8 cellular contexts compared by ENCODE assay signal in genomic region chr1:39639333-39640130, GRCh38. TPM values are rescaled to one million over a fixed set of nuclear protein-coding genes. Genes with fewer than 3 reads are reported as not detected.
DNase-seq lines count a peak whose midpoint lies in the region; ATAC-seq and TF ChIP-seq lines count a peak whose summit lies in the region.

Gene HEYL (minus strand): TSS chr1:39639643. CDS start chr1:39639625, 18 bp downstream.

- POLR2A ChIA-PET in BJ (lab: Charles Lee): no interaction called here

- no peaks in the 10 kb centered on the region for H3K36me3 ChIP-seq in BJ (ENCODE audit: control insufficient read depth, insufficient read depth, low read length)
- no peaks in the 10 kb centered on the region for H3K36me3 ChIP-seq in HUES6 (ENCODE audit: control insufficient read depth, insufficient read depth, low read length)
- H3K36me3 ChIP-seq in SK-N-MC (ENCODE audit: insufficient read depth, low read length): no peaks in the 10 kb centered on the region
- H3K36me3 ChIP-seq in right atrium auricular region: no peaks in the 10 kb centered on the region

- peaks cover 2% of the 10 kb centered on the region for H3K4me1 Mint-ChIP-seq in activated naive CD4-positive, alpha-beta T cell treated with anti-CD3 and anti-CD28 coated beads, Interleukin-2, amount 10 ng/mL, durations not matched to agents 7 days and 5 days

- no peaks in the 10 kb centered on the region for H3K4me1 ChIP-seq in HUES6 (ENCODE audit: control insufficient read depth, insufficient read depth, low read length)
- peaks cover 0 to 21% of the 10 kb centered on the region in 2 donors for H3K4me1 ChIP-seq in right atrium auricular region

- H3K9me3 ChIP-seq in HUES6 (ENCODE audit: control insufficient read depth, insufficient read depth, low read depth, low read length): no peaks in the 10 kb centered on the region
- H3K9me3 ChIP-seq in SK-N-MC (ENCODE audit: low read depth, low read length): no peaks in the 10 kb centered on the region
- H3K9me3 ChIP-seq in right atrium auricular region: no peaks in the 10 kb centered on the region

- ATAC-seq in HG02938 (IDR thresholded peaks at IDR 0.05; ENCODE audit: unreplicated experiment): no peak

- TF ChIP-seq CTCF in BJ (IDR thresholded peaks at IDR 0.05; ENCODE audit: insufficient read depth, low read depth, low read length): peak; percentile 35; the same call in 1 of the 2 replicates
- TF ChIP-seq CTCF in right atrium auricular region (IDR thresholded peaks at IDR 0.05): peak in 1 of 2 donors; percentile 63

- peaks cover 67% of the 10 kb centered on the region for H3K27me3 Mint-ChIP-seq in activated naive CD4-positive, alpha-beta T cell treated with anti-CD3 and anti-CD28 coated beads, Interleukin-2, amount 10 ng/mL, durations not matched to agents 7 days and 5 days

- H3K4me3 Mint-ChIP-seq in activated naive CD4-positive, alpha-beta T cell treated with anti-CD3 and anti-CD28 coated beads, Interleukin-2, amount 10 ng/mL, durations not matched to agents 7 days and 5 days: peak within 1 kb of the TSS; percentile 57

- peak within 1 kb of the TSS; percentile 14 for H3K4me3 ChIP-seq in BJ (ENCODE audit: low read depth, low read length)
- peak within 1 kb of the TSS; percentile 72 for H3K4me3 ChIP-seq in HUES6 (ENCODE audit: low read depth, low read length)
- peak within 1 kb of the TSS; percentile 70 for H3K4me3 ChIP-seq in SK-N-MC
- peak within 1 kb of the TSS; percentile 69 to 72 for H3K4me3 ChIP-seq in right atrium auricular region
- peak within 1 kb of the TSS; percentile 57 for H3K4me3 ChIP-seq in skeletal muscle cell (ENCODE audit: low read depth, low read length)

- no peak within 1 kb of the TSS for H3K9ac ChIP-seq in HUES6 (ENCODE audit: low read length)
- H3K9ac ChIP-seq in SK-N-MC (ENCODE audit: insufficient read length): no peak within 1 kb of the TSS

- DNase-seq in BJ (ENCODE audit: low read depth): no peak
- DNase-seq in SK-N-MC (ENCODE audit: low read depth, low spot score): no peak
- DNase-seq in activated naive CD4-positive, alpha-beta T cell treated with anti-CD3 and anti-CD28 coated beads, Interleukin-2, amount 10 ng/mL, durations not matched to agents 7 days and 5 days: peak; percentile 74
- DNase-seq in right atrium auricular region (ENCODE audit: low spot score): peak; percentile 76
- DNase-seq in skeletal muscle cell (ENCODE audit: low read depth): no peak
- DNase-seq in COLO668 (lab: John Stamatoyannopoulos, UW; ENCODE audit: unreplicated experiment): no peak

- CTCF ChIA-PET in BJ (lab: Yijun Ruan, JAX): interaction anchor here (0.7 to 2.0 kb wide), 4 partner anchors 12 to 33 kb away, joined by 3 to 7 read pairs (median 4); no protein-coding TSS in a partner anchor
- CTCF ChIA-PET in activated naive CD4-positive, alpha-beta T cell treated with anti-CD3 and anti-CD28 coated beads, Interleukin-2, amount 10 ng/mL, durations not matched to agents 7 days and 5 days (lab: Charles Lee): interaction anchor here (0.7 to 1.8 kb wide), 3 partner anchors 8 to 45 kb away, joined by 3 to 4 read pairs (median 4); partner anchors contain the start of gene NT5C1A

- no peaks in the 10 kb centered on the region for H3K9me3 Mint-ChIP-seq in activated naive CD4-positive, alpha-beta T cell treated with anti-CD3 and anti-CD28 coated beads, Interleukin-2, amount 10 ng/mL, durations not matched to agents 7 days and 5 days

- no peak within 1 kb of the TSS for H3K27ac Mint-ChIP-seq in activated naive CD4-positive, alpha-beta T cell treated with anti-CD3 and anti-CD28 coated beads, Interleukin-2, amount 10 ng/mL, durations not matched to agents 7 days and 5 days

- H3K27ac ChIP-seq in HUES6 (ENCODE audit: low read depth, low read length): no peak within 1 kb of the TSS
- no peak within 1 kb of the TSS for H3K27ac ChIP-seq in SK-N-MC
- H3K27ac ChIP-seq in right atrium auricular region: peak within 1 kb of the TSS; percentile 80 to 84

- peaks cover 5% of the 10 kb centered on the region for H3K27me3 ChIP-seq in BJ (ENCODE audit: control insufficient read depth, insufficient read depth, low read length)
- H3K27me3 ChIP-seq in HUES6 (ENCODE audit: control insufficient read depth, insufficient read depth, low read length): peaks cover 93% of the 10 kb centered on the region
- no peaks in the 10 kb centered on the region for H3K27me3 ChIP-seq in right atrium auricular region

- H3K36me3 Mint-ChIP-seq in activated naive CD4-positive, alpha-beta T cell treated with anti-CD3 and anti-CD28 coated beads, Interleukin-2, amount 10 ng/mL, durations not matched to agents 7 days and 5 days: no peaks in the 10 kb centered on the region

RNA-seq across cellular contexts. Expression of gene HEYL, which starts in this region (rescaled TPM):
- 0.16 and 0.50 TPM in 2 replicates for polyA plus RNA-seq in BJ (2011; rRNA removed)
- polyA minus RNA-seq in BJ (2011; rRNA and poly(A)+ RNA removed): 0.19 and 0.26 TPM in 2 replicates
- 10 to 100 TPM; 28.1 to 35.4 TPM for total RNA-seq in right atrium auricular region

Comparison
In these comparisons a context has a peak if more than half of its experiments do, and no peak if none do; other contexts are left out.
1. DNase-seq: peak in activated naive CD4-positive, alpha-beta T cell treated with anti-CD3 and anti-CD28 coated beads, Interleukin-2, amount 10 ng/mL, durations not matched to agents 7 days and 5 days (single experiment) and right atrium auricular region (single experiment); none in BJ (single experiment), SK-N-MC (single experiment), skeletal muscle cell (single experiment) and COLO668 (single experiment).
2. H3K4me3 ChIP-seq: peak in every context shown above with its lines; median percentile 72 in HUES6; 70 in right atrium auricular region; 70 in SK-N-MC; 57 in skeletal muscle cell; 14 in BJ.
3. H3K27ac ChIP-seq: peak in right atrium auricular region (2 of 2); none in HUES6 (single experiment) and SK-N-MC (single experiment).